ENCODE assay signal across 6 cellular contexts in the genomic region with DNA sequence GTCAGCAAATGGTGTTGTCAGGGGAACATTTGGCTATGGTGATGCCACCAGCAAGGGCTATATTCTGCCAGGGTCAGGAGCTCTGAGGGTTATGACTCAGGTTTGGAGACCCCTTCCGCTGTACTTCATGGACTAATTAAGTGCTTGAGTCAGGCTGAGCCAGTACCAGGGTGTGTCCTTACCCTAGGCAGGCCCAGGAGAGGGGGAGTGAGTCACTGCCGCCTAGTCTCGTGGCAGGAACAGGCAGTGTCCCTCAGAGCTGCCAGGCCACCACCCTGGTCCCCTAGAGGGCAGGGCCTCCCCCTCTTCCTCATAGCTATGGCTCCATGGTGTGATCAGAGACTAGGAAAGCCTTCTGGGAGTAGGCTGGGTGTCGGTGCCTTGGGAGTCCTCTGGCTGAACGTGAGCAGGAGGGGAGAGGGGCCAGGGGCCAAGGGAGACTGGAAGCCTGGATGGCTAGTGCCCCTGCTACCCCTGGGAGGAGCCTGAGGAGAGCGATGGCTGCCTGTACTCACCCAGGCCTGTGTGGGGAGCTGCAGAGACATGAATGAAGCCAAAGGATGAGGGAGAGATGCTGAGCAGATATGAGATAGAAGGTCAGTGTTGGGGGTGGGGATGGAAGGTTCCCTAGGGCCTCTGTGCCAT. TPM values are rescaled to one million over a fixed set of nuclear protein-coding genes. Genes with fewer than 3 reads are reported as not detected.
DNase-seq lines count a peak whose midpoint lies in the region; TF ChIP-seq lines count a peak whose summit lies in the region.

No MANE protein-coding gene starts in this region.

- H3K27ac Mint-ChIP-seq in stimulated activated naive CD8-positive, alpha-beta T cell treated with anti-CD3 and anti-CD28 coated beads, Interleukin-15, Interleukin-2, amounts not matched to agents 100 ng/mL and 50 ng/mL, for 24 hours: peak overlapping the region; percentile 67

- no peaks in the 10 kb centered on the region for H3K9me3 Mint-ChIP-seq in stimulated activated naive CD8-positive, alpha-beta T cell treated with anti-CD3 and anti-CD28 coated beads, Interleukin-15, Interleukin-2, amounts not matched to agents 100 ng/mL and 50 ng/mL, for 24 hours

- H3K27me3 Mint-ChIP-seq in stimulated activated naive CD8-positive, alpha-beta T cell treated with anti-CD3 and anti-CD28 coated beads, Interleukin-15, Interleukin-2, amounts not matched to agents 100 ng/mL and 50 ng/mL, for 24 hours: no peaks in the 10 kb centered on the region

- H3K36me3 Mint-ChIP-seq in stimulated activated naive CD8-positive, alpha-beta T cell treated with anti-CD3 and anti-CD28 coated beads, Interleukin-15, Interleukin-2, amounts not matched to agents 100 ng/mL and 50 ng/mL, for 24 hours (ENCODE audit: low read depth): peaks cover 60% of the 10 kb centered on the region

- H3K4me3 ChIP-seq in esophagus squamous epithelium: no peak overlapping the region

- intact Hi-C loops in esophagus squamous epithelium (cut with DNase I): no loop called here

- H3K27me3 ChIP-seq in esophagus squamous epithelium: no peaks in the 10 kb centered on the region

- peaks cover 55 to 94% (median 58%) of the 10 kb centered on the region in 3 donors for H3K4me1 ChIP-seq in esophagus squamous epithelium

- peak overlapping the region; percentile 9 for H3K4me3 Mint-ChIP-seq in stimulated activated naive CD8-positive, alpha-beta T cell treated with anti-CD3 and anti-CD28 coated beads, Interleukin-15, Interleukin-2, amounts not matched to agents 100 ng/mL and 50 ng/mL, for 24 hours

- DNase-seq in EL: peak; percentile 88
- peak; percentile 6 for DNase-seq in NCI-H226
- DNase-seq in esophagus squamous epithelium (lab: John Stamatoyannopoulos, UW): no peak
- DNase-seq in NCI-H2081 (lab: John Stamatoyannopoulos, UW): no peak
- no peak for DNase-seq in DMS114 treated with DMSO at 0.1 percent for 48 hours (lab: John Stamatoyannopoulos, UW; ENCODE audit: unreplicated experiment)

- 41 to 67% methylated on average over 1 to 5 of the region's 6 CpGs for WGBS in esophagus squamous epithelium, 2 donors

- H3K27ac ChIP-seq in esophagus squamous epithelium: peak overlapping the region; percentile 65 to 79 (median 73)

- H3K9me3 ChIP-seq in esophagus squamous epithelium: no peaks in the 10 kb centered on the region

- H3K36me3 ChIP-seq in esophagus squamous epithelium: peaks cover 0 to 5% (median 0%) of the 10 kb centered on the region in 3 donors

- TF ChIP-seq CTCF in esophagus squamous epithelium (IDR thresholded peaks at IDR 0.05): peak in 4 of 6 experiments; percentile 17 to 40 (median 20)

- no peak for TF ChIP-seq POLR2A in esophagus squamous epithelium (IDR thresholded peaks at IDR 0.05)

- peaks cover 98% of the 10 kb centered on the region for H3K4me1 Mint-ChIP-seq in stimulated activated naive CD8-positive, alpha-beta T cell treated with anti-CD3 and anti-CD28 coated beads, Interleukin-15, Interleukin-2, amounts not matched to agents 100 ng/mL and 50 ng/mL, for 24 hours (ENCODE audit: low read depth)

RNA-seq across cellular contexts. Expression of gene MAPKAPK3, which starts 10.6 kb away (rescaled TPM):
- total RNA-seq in esophagus squamous epithelium: 10 to 100 TPM; 46.5 to 65.6 (median 52.3) TPM

RNA-seq across cellular contexts. Expression of gene CISH, which starts 16.0 kb away (rescaled TPM):
- 10 to 100 TPM in 1 of 4 donors, 1 to 10 TPM in 3; 3.1 to 11.1 (median 6.8) TPM for total RNA-seq in esophagus squamous epithelium

RNA-seq across cellular contexts. Expression of gene DOCK3, which starts 47.2 kb away (rescaled TPM):
- total RNA-seq in esophagus squamous epithelium: 1 to 10 TPM in 3 of 4 donors, under 1 TPM in 1; 0.92 to 1.7 (median 1.4) TPM

RNA-seq across cellular contexts. Expression of gene HEMK1, which starts 58.2 kb away (rescaled TPM):
- total RNA-seq in esophagus squamous epithelium: 10 to 100 TPM in 1 of 4 donors, 1 to 10 TPM in 3; 4.4 to 11.8 (median 4.9) TPM

RNA-seq across cellular contexts. Expression of gene C3orf18, which starts 60.0 kb away (rescaled TPM):
- total RNA-seq in esophagus squamous epithelium: 1 to 10 TPM in 2 of 4 donors, under 1 TPM in 2; 0.15 to 3.2 (median 1.2) TPM

Comparison
In these comparisons a context has a peak if more than half of its experiments do, and no peak if none do; other contexts are left out.
1. DNase-seq: peak in EL (single experiment) and NCI-H226 (single experiment); none in esophagus squamous epithelium (single experiment), NCI-H2081 (0 of 2) and DMS114 treated with DMSO at 0.1 percent for 48 hours (single experiment).